In genomic region chr1:172019971-172020370, GRCh38 we compare ENCODE assay signal across 23 cellular contexts.
"Had no signal": no experiment of that assay in that cellular context is flagged by ENCODE, and none has a peak within 500 bp of the region (broad histone marks: within the 10 kb centered on the region; RNA-seq: fewer than 3 reads in every experiment).

No MANE protein-coding gene starts in this region.

- H3K9me3 ChIP-seq: colonic mucosa, esophagus squamous epithelium, gastrocnemius medialis, lower lobe of right lung had no signal

- H3K4me1 ChIP-seq: colonic mucosa, gastrocnemius medialis, heart right ventricle, left lung had no signal

- H3K27me3 ChIP-seq: colonic mucosa, esophagus squamous epithelium, gastrocnemius medialis, heart right ventricle, left lung had no signal

- H3K27ac ChIP-seq: colonic mucosa, epithelial cell of prostate, esophagus squamous epithelium, gastrocnemius medialis, heart right ventricle, left lung, lower lobe of right lung had no signal

- ATAC-seq: effector memory CD8-positive, alpha-beta T cell; esophagus mucosa; gastrocnemius medialis; heart right ventricle; left cardiac atrium; left lung; left ventricle myocardium superior; lower lobe of right lung; naive thymus-derived CD4-positive, alpha-beta T cell had no signal

- H3K4me3 ChIP-seq: colonic mucosa, esophagus squamous epithelium, gastrocnemius medialis, heart right ventricle, left lung, lower lobe of right lung had no signal

- DNase-seq: colonic mucosa; cortex of kidney; effector CD8-positive, alpha-beta T cell; effector memory CD8-positive, alpha-beta T cell; endodermal cell; erythroblast; esophagus squamous epithelium; foreskin fibroblast; foreskin melanocyte; gastrocnemius medialis; glutamatergic neuron; head of caudate nucleus; heart right ventricle; hippocampal formation; left cardiac atrium; left lung; left ventricle myocardium superior; lower lobe of right lung; mesenchymal stem cell; midbrain; naive thymus-derived CD4-positive, alpha-beta T cell had no signal

- H3K36me3 ChIP-seq: colonic mucosa, esophagus squamous epithelium, gastrocnemius medialis, heart right ventricle, left lung, lower lobe of right lung had no signal
